In genomic region chrX:33211356-33212254, GRCh38 we compare ENCODE assay signal across 9 cellular contexts. TPM values are rescaled to one million over a fixed set of nuclear protein-coding genes. Genes with fewer than 3 reads are reported as not detected.
DNase-seq lines count a peak whose midpoint lies in the region; ATAC-seq, FAIRE-seq and TF ChIP-seq lines count a peak whose summit lies in the region.
"Had no signal": no experiment of that assay in that cellular context is flagged by ENCODE, and none has a peak within 500 bp of the region (broad histone marks: within the 10 kb centered on the region; RNA-seq: fewer than 3 reads in every experiment).

Gene DMD (minus strand): TSS chrX:33211549. CDS start chrX:33211312, 237 bp downstream.

- no peak for TF ChIP-seq CTCF in A549 (IDR thresholded peaks at IDR 0.05)

- intact Hi-C loops in left cardiac atrium (cut with DNase I) = no loop called here

- POLR2A ChIA-PET in A549 (lab: Yijun Ruan, JAX) = no interaction called here

- no peak within 1 kb of the TSS for H3K27ac ChIP-seq in A549

- H3K4me1 ChIP-seq in A549 = no peaks in the 10 kb centered on the region

- WGBS in A549 (ENCODE audit: missing lambda C conversion rate) = 27% methylated on average over 6 of the region's 6 CpGs

- TF ChIP-seq POLR2A in A549 (IDR thresholded peaks at IDR 0.05; ENCODE audit: low read length) = no peak

- H3K4me3 ChIP-seq in A549 = no peak within 1 kb of the TSS

- no peak for TF ChIP-seq EP300 in A549 (IDR thresholded peaks at IDR 0.05)

- CTCF ChIA-PET in A549 (lab: Yijun Ruan, JAX) = no interaction called here

- TF ChIP-seq RAD21 in A549 (conservative IDR thresholded peaks at IDR 0.05 in 1 of 2, IDR thresholded peaks at IDR 0.05 in 1 of 2) = no peak

- no peak for ATAC-seq in A549
- ATAC-seq in left cardiac atrium = peak; percentile 96 to 99
- ATAC-seq in GM21515 (IDR thresholded peaks at IDR 0.05; ENCODE audit: unreplicated experiment) = no peak
- no peak for ATAC-seq in HG03460 (IDR thresholded peaks at IDR 0.05; ENCODE audit: unreplicated experiment)

- H3K4me2 ChIP-seq in A549 = no peak within 1 kb of the TSS

- peak; percentile 86 for FAIRE-seq in A549 (lab: Jason Lieb, UNC)

- no peaks in the 10 kb centered on the region for H3K9me3 ChIP-seq in A549

- DNase-seq in A549 (ENCODE audit: low read depth in 1 of 2, low spot score in 1 of 2) (no peak), amniotic epithelial cell (ENCODE audit: low read depth) (peak; percentile 85), left cardiac atrium (peak; percentile 39), occipital lobe (lab: John Stamatoyannopoulos, UW) (peak; percentile 8), COLO668 (lab: John Stamatoyannopoulos, UW; ENCODE audit: unreplicated experiment) (no peak), NCI-H2107 treated with DMSO at 0.1 percent for 48 hours (lab: John Stamatoyannopoulos, UW; ENCODE audit: unreplicated experiment) (no peak)
- DNase-seq: Kasumi-1 had no signal

TF ChIP-seq in A549, 52 proteins besides CTCF, POLR2A, EP300 and RAD21:
- TF ChIP-seq ZNF302 (CRISPR knock-in tag; IDR thresholded peaks at IDR 0.05) = no peak
- TF ChIP-seq FOXS1 (CRISPR knock-in tag; IDR thresholded peaks at IDR 0.05) = no peak
- TF ChIP-seq ESRRA (IDR thresholded peaks at IDR 0.05; ENCODE audit: borderline replicate concordance, low read length) = no peak
- TF ChIP-seq ZC3H11A (IDR thresholded peaks at IDR 0.05) = no peak
- TF ChIP-seq MAZ (IDR thresholded peaks at IDR 0.05; ENCODE audit: borderline replicate concordance, low read depth, low read length) = no peak
- TF ChIP-seq CBX8 (IDR thresholded peaks at IDR 0.05) = no peak
- TF ChIP-seq GATA3 (IDR thresholded peaks at IDR 0.05; ENCODE audit: borderline replicate concordance) = no peak
- no peak for TF ChIP-seq EHMT2 (IDR thresholded peaks at IDR 0.05; ENCODE audit: low read depth)
- no peak for TF ChIP-seq KDM5A (IDR thresholded peaks at IDR 0.05)
- TF ChIP-seq HOXB5 (CRISPR knock-in tag; IDR thresholded peaks at IDR 0.05) = no peak
- TF ChIP-seq ZFP36 (IDR thresholded peaks at IDR 0.05; ENCODE audit: borderline replicate concordance, partially characterized antibody) = no peak
- TF ChIP-seq, protein P1, sequence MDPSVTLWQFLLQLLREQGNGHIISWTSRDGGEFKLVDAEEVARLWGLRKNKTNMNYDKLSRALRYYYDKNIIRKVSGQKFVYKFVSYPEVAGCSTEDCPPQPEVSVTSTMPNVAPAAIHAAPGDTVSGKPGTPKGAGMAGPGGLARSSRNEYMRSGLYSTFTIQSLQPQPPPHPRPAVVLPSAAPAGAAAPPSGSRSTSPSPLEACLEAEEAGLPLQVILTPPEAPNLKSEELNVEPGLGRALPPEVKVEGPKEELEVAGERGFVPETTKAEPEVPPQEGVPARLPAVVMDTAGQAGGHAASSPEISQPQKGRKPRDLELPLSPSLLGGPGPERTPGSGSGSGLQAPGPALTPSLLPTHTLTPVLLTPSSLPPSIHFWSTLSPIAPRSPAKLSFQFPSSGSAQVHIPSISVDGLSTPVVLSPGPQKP (IDR thresholded peaks at IDR 0.05; ENCODE audit: low read depth, low read length) = no peak
- no peak for TF ChIP-seq FOSL2 (IDR thresholded peaks at IDR 0.05)
- no peak for TF ChIP-seq FOSL2 (CRISPR knock-in tag; IDR thresholded peaks at IDR 0.05)
- no peak for TF ChIP-seq HEYL (CRISPR knock-in tag; IDR thresholded peaks at IDR 0.05)
- no peak for TF ChIP-seq E2F6 (IDR thresholded peaks at IDR 0.05; ENCODE audit: borderline replicate concordance, low read depth)
- no peak for TF ChIP-seq CHD2 (IDR thresholded peaks at IDR 0.05; ENCODE audit: low read length, partially characterized antibody)
- TF ChIP-seq CHD4 (IDR thresholded peaks at IDR 0.05; ENCODE audit: borderline replicate concordance) = no peak
- no peak for TF ChIP-seq HMGXB4 (CRISPR knock-in tag; IDR thresholded peaks at IDR 0.05; ENCODE audit: borderline replicate concordance)
- TF ChIP-seq JUNB (IDR thresholded peaks at IDR 0.05) = no peak

RNA-seq across cellular contexts. Expression of gene DMD, which starts in this region (rescaled TPM):
- polyA plus RNA-seq in A549 (2011; rRNA removed) (0.03 and 0.05 TPM in 2 replicates), A549 (2017; fragmentation: RNase III; extraction: RNeasy Plus Mini Kit Qiagen cat#74134 plus additional on column Dnase treatment) (0.05 TPM in 1 of 3 replicates, not detected in the others)
- 0.01 and 0.04 TPM in 2 replicates for polyA plus RNA-seq in A549 (2012; cell fraction: cytosol; rRNA removed)
- 0.11 TPM in 1 of 2 replicates, not detected in the other for polyA plus RNA-seq in A549 (2012; cell fraction: nucleus; rRNA removed)
- 0.25 TPM in 1 of 2 replicates, not detected in the other for polyA minus RNA-seq in A549 (2011; rRNA and poly(A)+ RNA removed)
- total RNA-seq in left cardiac atrium (100 to 1,000 TPM; 134 to 137 TPM), occipital lobe (78.5 TPM)

Comparison
In these comparisons a context has a peak if more than half of its experiments do, and no peak if none do; other contexts are left out.
1. ATAC-seq: peak in left cardiac atrium (2 of 2); none in A549 (0 of 2), GM21515 (single experiment) and HG03460 (single experiment).
2. DNase-seq: peak in amniotic epithelial cell (single experiment), left cardiac atrium (single experiment) and occipital lobe (single experiment); none in A549 (0 of 2), COLO668 (single experiment) and NCI-H2107 treated with DMSO at 0.1 percent for 48 hours (single experiment).